1 cellular context compared by ENCODE assay signal in genomic region chr5:131274341-131275063, GRCh38.
TF ChIP-seq lines count a peak whose summit lies in the region.

No MANE protein-coding gene starts in this region.

TF ChIP-seq in WTC11, 78 proteins besides CTCF, POLR2A, EP300 and RAD21 (continued from another document):
- TF ChIP-seq ARID4B (CRISPR knock-in tag; IDR thresholded peaks at IDR 0.05; ENCODE audit: borderline replicate concordance) (no peak), ATF3 (CRISPR knock-in tag; conservative IDR thresholded peaks at IDR 0.05) (no peak), KAT7 (CRISPR knock-in tag; IDR thresholded peaks at IDR 0.05; ENCODE audit: borderline replicate concordance) (no peak), E2F5 (CRISPR knock-in tag; IDR thresholded peaks at IDR 0.05) (no peak), USF1 (CRISPR knock-in tag; IDR thresholded peaks at IDR 0.05) (no peak), CBFB (CRISPR knock-in tag; IDR thresholded peaks at IDR 0.05; ENCODE audit: low read depth) (no peak), MYBL2 (CRISPR knock-in tag; IDR thresholded peaks at IDR 0.05) (no peak), E2F1 (CRISPR knock-in tag; IDR thresholded peaks at IDR 0.05) (no peak), JAZF1 (CRISPR knock-in tag; IDR thresholded peaks at IDR 0.05) (no peak), IRF2 (CRISPR knock-in tag; IDR thresholded peaks at IDR 0.05; ENCODE audit: borderline replicate concordance, low read depth) (no peak), HMGXB4 (CRISPR knock-in tag; IDR thresholded peaks at IDR 0.05) (no peak)
